Comparison of ENCODE assay signal across 21 cellular contexts in the genomic region with DNA sequence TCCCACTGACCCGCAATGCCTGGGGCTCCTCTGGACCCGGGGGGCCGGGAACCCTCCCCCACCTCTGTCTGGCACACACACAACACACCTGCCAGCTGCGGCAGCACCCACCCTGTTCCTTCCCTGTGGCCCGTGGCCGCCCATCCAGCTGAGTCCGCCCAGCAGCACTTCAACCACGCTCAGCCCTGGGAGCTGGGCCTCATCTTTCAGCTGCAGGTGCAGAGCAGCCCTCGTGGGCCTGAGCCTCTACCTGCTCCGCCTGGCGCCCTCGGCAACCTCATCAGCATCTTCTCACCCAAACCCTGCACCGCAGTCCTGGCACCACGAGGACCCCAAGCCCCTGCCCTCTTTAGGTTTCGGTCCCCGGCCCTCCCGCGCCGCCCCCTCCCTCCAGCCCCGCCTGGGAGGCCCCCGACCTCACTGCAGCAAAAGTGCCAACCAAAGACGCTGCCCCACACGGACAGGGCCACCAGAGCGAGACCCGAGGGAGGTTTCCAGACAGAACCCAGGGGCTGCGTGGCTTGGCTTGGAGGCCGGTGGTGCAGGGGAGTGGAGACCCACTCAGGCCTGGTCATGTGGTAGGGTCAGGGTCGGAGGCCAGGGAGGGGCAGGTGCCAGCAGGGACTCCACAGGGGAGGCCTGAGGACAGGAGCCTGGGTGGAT. TPM values are rescaled to one million over a fixed set of nuclear protein-coding genes. Genes with fewer than 3 reads are reported as not detected.
DNase-seq lines count a peak whose midpoint lies in the region; ATAC-seq and TF ChIP-seq lines count a peak whose summit lies in the region.
"Had no signal": no experiment of that assay in that cellular context is flagged by ENCODE, and none has a peak within 500 bp of the region (broad histone marks: within the 10 kb centered on the region; RNA-seq: fewer than 3 reads in every experiment).

No MANE protein-coding gene starts in this region.

- H3K4me1 Mint-ChIP-seq in endodermal cell: peaks cover 6% of the 10 kb centered on the region

- peak; percentile 54 for DNase-seq in activated effector memory CD4-positive, alpha-beta T cell treated with anti-CD3 and anti-CD28 coated beads, Interleukin-2, amount 50 U/mL, for 16 hours
- DNase-seq in activated effector memory CD4-positive, alpha-beta T cell treated with Interleukin-2 at 50 U/mL for 16 hours: no peak
- DNase-seq in NCI-H510A (lab: John Stamatoyannopoulos, UW): peak; percentile 67
- DNase-seq in endodermal cell: peak; percentile 42
- peak; percentile 57 to 76 for DNase-seq in suprapubic skin (ENCODE audit: low spot score in 2 of 2)
- no peak for DNase-seq in NCI-H1694 treated with DMSO at 0.1 percent for 48 hours (lab: John Stamatoyannopoulos, UW)
- DNase-seq in BE2C: no peak
- DNase-seq: ACHN; activated CD4-positive, alpha-beta memory T cell treated with anti-CD3 and anti-CD28 coated beads for 36 hours; activated naive CD8-positive, alpha-beta T cell treated with anti-CD3 and anti-CD28 coated beads for 36 hours; activated T-cell treated with anti-CD3 and anti-CD28 coated beads, Interleukin-2, amount 50 U/mL, for 24 hours; lower lobe of right lung; MM.1S; naive B cell had no signal

- H3K4me1 ChIP-seq in endodermal cell (ENCODE audit: control insufficient read depth, insufficient read depth, low read length) (peaks cover 4% of the 10 kb centered on the region), suprapubic skin (no peaks in the 10 kb centered on the region), BE2C (peaks cover 8% of the 10 kb centered on the region)
- H3K4me1 ChIP-seq: prostate gland, vagina had no signal

- H3K27ac Mint-ChIP-seq in endodermal cell: no peak overlapping the region
- H3K27ac Mint-ChIP-seq: activated CD4-positive, alpha-beta memory T cell treated with anti-CD3 and anti-CD28 coated beads for 36 hours; activated naive CD8-positive, alpha-beta T cell treated with anti-CD3 and anti-CD28 coated beads for 36 hours; activated T-cell treated with anti-CD3 and anti-CD28 coated beads, Interleukin-2, amount 50 U/mL, for 24 hours; HFFc6 had no signal

- H3K27ac ChIP-seq in endodermal cell (ENCODE audit: low read depth, low read length) (peak overlapping the region; percentile 32), suprapubic skin (no peak overlapping the region)
- H3K27ac ChIP-seq: dorsolateral prefrontal cortex, lower lobe of right lung, prostate gland, vagina had no signal

- H3K9me3 ChIP-seq in endodermal cell (ENCODE audit: control insufficient read depth, low read length) (no peaks in the 10 kb centered on the region), suprapubic skin (no peaks in the 10 kb centered on the region), BE2C (no peaks in the 10 kb centered on the region)
- H3K9me3 ChIP-seq: lower lobe of right lung, prostate gland, vagina had no signal

- peaks cover under 1% of the 10 kb centered on the region for H3K27me3 Mint-ChIP-seq in endodermal cell (ENCODE audit: insufficient read depth)
- H3K27me3 Mint-ChIP-seq: activated CD4-positive, alpha-beta memory T cell treated with anti-CD3 and anti-CD28 coated beads for 36 hours; activated naive CD8-positive, alpha-beta T cell treated with anti-CD3 and anti-CD28 coated beads for 36 hours; activated T-cell treated with anti-CD3 and anti-CD28 coated beads, Interleukin-2, amount 50 U/mL, for 24 hours; naive B cell had no signal

- TF ChIP-seq POLR2A in suprapubic skin (IDR thresholded peaks at IDR 0.05): no peak

- no peak for TF ChIP-seq EP300 in suprapubic skin (IDR thresholded peaks at IDR 0.05)

- H3K4me3 ChIP-seq in endodermal cell (ENCODE audit: low read length) (no peak overlapping the region), suprapubic skin (no peak overlapping the region), BE2C (ENCODE audit: low read depth, low read length) (no peak overlapping the region)
- H3K4me3 ChIP-seq: dorsolateral prefrontal cortex, lower lobe of right lung, prostate gland, vagina had no signal

- H3K36me3 ChIP-seq in endodermal cell (ENCODE audit: control insufficient read depth, insufficient read depth, low read length) (no peaks in the 10 kb centered on the region), suprapubic skin (peaks cover under 1% of the 10 kb centered on the region), BE2C (no peaks in the 10 kb centered on the region)
- H3K36me3 ChIP-seq: lower lobe of right lung, prostate gland, vagina had no signal

- H3K4me3 Mint-ChIP-seq in endodermal cell: no peak overlapping the region
- H3K4me3 Mint-ChIP-seq: activated CD4-positive, alpha-beta memory T cell treated with anti-CD3 and anti-CD28 coated beads for 36 hours; activated naive CD8-positive, alpha-beta T cell treated with anti-CD3 and anti-CD28 coated beads for 36 hours; activated T-cell treated with anti-CD3 and anti-CD28 coated beads, Interleukin-2, amount 50 U/mL, for 24 hours; HFFc6; naive B cell had no signal

- TF ChIP-seq CTCF in endodermal cell (conservative IDR thresholded peaks at IDR 0.05) (no peak), suprapubic skin (IDR thresholded peaks at IDR 0.05) (no peak), BE2C (IDR thresholded peaks at IDR 0.05; ENCODE audit: low read depth, low read length) (no peak)

- H3K9me3 Mint-ChIP-seq in endodermal cell: no peaks in the 10 kb centered on the region
- H3K9me3 Mint-ChIP-seq: activated CD4-positive, alpha-beta memory T cell treated with anti-CD3 and anti-CD28 coated beads for 36 hours; activated naive CD8-positive, alpha-beta T cell treated with anti-CD3 and anti-CD28 coated beads for 36 hours; activated T-cell treated with anti-CD3 and anti-CD28 coated beads, Interleukin-2, amount 50 U/mL, for 24 hours; naive B cell had no signal

- H3K27me3 ChIP-seq in endodermal cell (ENCODE audit: control insufficient read depth, insufficient read depth, low read length, poor library complexity, severe bottlenecking) (no peaks in the 10 kb centered on the region), suprapubic skin (no peaks in the 10 kb centered on the region), BE2C (no peaks in the 10 kb centered on the region)
- H3K27me3 ChIP-seq: dorsolateral prefrontal cortex, vagina had no signal

- no peak overlapping the region for H3K9ac ChIP-seq in endodermal cell (ENCODE audit: extremely low read depth, low read length, poor library complexity, severe bottlenecking)

- no peak for ATAC-seq in GM18858 (IDR thresholded peaks at IDR 0.05; ENCODE audit: unreplicated experiment)

- 92 to 93% methylated on average over 12 to 28 of the region's 28 CpGs for WGBS in endodermal cell (ENCODE audit: insufficient coverage in 1 of 2, insufficient read length in 1 of 2), 2 experiments
- 90% methylated on average over 22 of the region's 28 CpGs for WGBS in suprapubic skin

- no peaks in the 10 kb centered on the region for H3K36me3 Mint-ChIP-seq in endodermal cell (ENCODE audit: low read depth)
- H3K36me3 Mint-ChIP-seq: activated CD4-positive, alpha-beta memory T cell treated with anti-CD3 and anti-CD28 coated beads for 36 hours; activated naive CD8-positive, alpha-beta T cell treated with anti-CD3 and anti-CD28 coated beads for 36 hours; naive B cell had no signal

RNA-seq across cellular contexts. Expression of a gene that starts 39.4 kb away (rescaled TPM):
- total RNA-seq in endodermal cell (10 to 100 TPM; 15.5 to 31.0 TPM), suprapubic skin (10 to 100 TPM in 3 of 4 donors, 1 to 10 TPM in 1; 7.3 to 54.0 (median 16.4) TPM)
- polyA plus RNA-seq in endodermal cell (2013, experiment 1 of 2): 25.5 TPM
- 25.1 TPM for polyA plus RNA-seq in endodermal cell (2013, experiment 2 of 2)
- 22.0 TPM for polyA plus RNA-seq in BE2C (2012; ENCODE audit: insufficient read depth, insufficient read length, low read depth)

RNA-seq across cellular contexts. Expression of a gene that starts 39.6 kb away (rescaled TPM):
- total RNA-seq in endodermal cell: 1 to 10 TPM; 5.0 to 5.9 TPM
- 1.9 TPM for polyA plus RNA-seq in endodermal cell (2013, experiment 1 of 2)
- 1.2 TPM for polyA plus RNA-seq in endodermal cell (2013, experiment 2 of 2)
- total RNA-seq in suprapubic skin: 1 to 10 TPM; 2.2 to 7.6 (median 4.0) TPM
- polyA plus RNA-seq in BE2C (2012; ENCODE audit: insufficient read depth, insufficient read length, low read depth): not detected
- total RNA-seq: G401 had no signal

RNA-seq across cellular contexts. Expression of a gene that starts 57.6 kb away (rescaled TPM):
- total RNA-seq in endodermal cell (under 1 TPM; 0.33 to 0.75 TPM), suprapubic skin (not detected)
- polyA plus RNA-seq in endodermal cell (2013, experiment 1 of 2): 0.25 TPM
- 0.17 TPM for polyA plus RNA-seq in endodermal cell (2013, experiment 2 of 2)
- polyA plus RNA-seq in BE2C (2012; ENCODE audit: insufficient read depth, insufficient read length, low read depth): 0.20 TPM
- total RNA-seq: activated CD4-positive, alpha-beta memory T cell treated with anti-CD3 and anti-CD28 coated beads for 36 hours; activated naive CD8-positive, alpha-beta T cell treated with anti-CD3 and anti-CD28 coated beads for 36 hours; esophagus mucosa; HFFc6; vagina had no signal

Comparison
In these comparisons a context has a peak if more than half of its experiments do, and no peak if none do; other contexts are left out.
1. DNase-seq: peak in activated effector memory CD4-positive, alpha-beta T cell treated with anti-CD3 and anti-CD28 coated beads, Interleukin-2, amount 50 U/mL, for 16 hours (single experiment), NCI-H510A (single experiment), endodermal cell (single experiment) and suprapubic skin (2 of 2); none in activated effector memory CD4-positive, alpha-beta T cell treated with Interleukin-2 at 50 U/mL for 16 hours (single experiment), NCI-H1694 treated with DMSO at 0.1 percent for 48 hours (single experiment) and BE2C (single experiment).